In the genomic region with DNA sequence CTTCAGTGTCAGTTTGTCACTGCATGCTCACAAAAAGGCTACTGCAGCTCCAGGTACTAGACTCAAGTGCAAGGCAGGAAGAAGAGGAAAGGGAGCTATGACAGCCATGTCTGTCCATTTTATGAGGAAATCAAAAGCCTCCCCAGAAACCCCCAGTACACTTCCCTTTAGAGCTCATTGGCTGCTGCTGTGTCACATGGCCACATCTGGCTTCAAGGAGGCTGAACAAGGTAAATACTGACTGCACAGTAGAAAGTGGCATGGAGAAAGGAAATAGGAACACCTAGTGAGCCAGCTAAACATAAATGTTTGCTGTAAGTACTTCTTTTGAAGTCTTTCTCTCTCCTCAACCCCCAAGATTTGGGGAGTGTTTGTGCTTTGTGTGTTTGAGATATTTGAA, we compare ENCODE assay signal across 26 cellular contexts.
DNase-seq lines count a peak whose midpoint lies in the region; ATAC-seq, FAIRE-seq and TF ChIP-seq lines count a peak whose summit lies in the region.
"Had no signal": no experiment of that assay in that cellular context is flagged by ENCODE, and none has a peak within 500 bp of the region (broad histone marks: within the 10 kb centered on the region; RNA-seq: fewer than 3 reads in every experiment).

No MANE protein-coding gene starts in this region.

- no peak for TF ChIP-seq EP300 in SK-N-SH (IDR thresholded peaks at IDR 0.05; ENCODE audit: borderline replicate concordance in 1 of 2, low read depth in 1 of 2, low read length in 1 of 2)
- no peak for TF ChIP-seq EP300 in K562 (IDR thresholded peaks at IDR 0.05; ENCODE audit: low read length)

- intact Hi-C loops in K562 (cut with micrococcal nuclease), result loop anchor here (10.0 kb wide), 1 partner anchor 175 kb away; no protein-coding TSS in a partner anchor

- no peak for DNase-seq in SK-N-SH
- peak; percentile 22 for DNase-seq in NAMALWA (ENCODE audit: low spot score)
- DNase-seq in K562 (ENCODE audit: extremely low read depth in 1 of 4, low spot score in 3 of 4), result no peak
- DNase-seq in AG20443 (ENCODE audit: low spot score), result no peak
- no peak for DNase-seq in HAP-1 (ENCODE audit: low spot score in 2 of 2)
- no peak for DNase-seq in GM19239 (ENCODE audit: insufficient read length, low spot score)
- DNase-seq: AML-193; C1 segment of cervical spinal cord; CD4-positive, alpha-beta memory T cell; COR-L47; GF-D8; KBM-7; MM.1S; NCI-H1092; NCI-H1417 treated with DMSO at 0.1 percent for 48 hours; NCI-H1694 treated with DMSO at 0.1 percent for 48 hours; NCI-H2107; NCI-H446 treated with DMSO at 0.1 percent for 48 hours; NCI-H526 treated with DMSO at 0.1 percent for 48 hours; SHP77; SW 1271 had no signal

- TF ChIP-seq POLR2A in K562 (conservative IDR thresholded peaks at IDR 0.05), result no peak

- H4K20me1 ChIP-seq in SK-N-SH (ENCODE audit: insufficient read depth), result no peaks in the 10 kb centered on the region
- H4K20me1 ChIP-seq in K562 (replicated peaks; ENCODE audit: control insufficient read depth, insufficient read depth, low read length), result peaks cover 5% of the 10 kb centered on the region; the same call in 1 of the 2 replicates

- FAIRE-seq in K562 (lab: Jason Lieb, UNC) (no peak), GM19239 (lab: Jason Lieb, UNC) (no peak)
- FAIRE-seq: A204.1, GM12891 had no signal

- H3K4me3 ChIP-seq in SK-N-SH (ENCODE audit: low read depth in 2 of 2, low read length in 1 of 2), result no peak overlapping the region
- no peak overlapping the region for H3K4me3 ChIP-seq in K562
- no peak overlapping the region for H3K4me3 ChIP-seq in HAP-1

- H3F3A ChIP-seq in SK-N-SH (replicated peaks; ENCODE audit: insufficient read depth), result peaks cover 14% of the 10 kb centered on the region

- H3K27ac ChIP-seq in SK-N-SH (ENCODE audit: low read depth in 2 of 2, low read length in 1 of 2) (peak overlapping the region; percentile 25 to 97; a peak in 3 of 4 replicates), K562 (ENCODE audit: extremely low read depth, low read depth, low read length) (no peak overlapping the region)
- H3K27ac ChIP-seq: RWPE1 had no signal

- TF ChIP-seq RAD21 in SK-N-SH (IDR thresholded peaks at IDR 0.05; ENCODE audit: low read length), result no peak
- TF ChIP-seq RAD21 in K562 (CRISPR knock-in tag; conservative IDR thresholded peaks at IDR 0.05 in 1 of 2, IDR thresholded peaks at IDR 0.05 in 1 of 2), result no peak

- POLR2A ChIA-PET in SK-N-SH (lab: Yijun Ruan, JAX), result no interaction called here
- POLR2A ChIA-PET in K562 (lab: Yijun Ruan, JAX), result interaction anchor here (0.7 to 1.7 kb wide), 2 partner anchors 30 to 485 kb away, joined by 3 read pairs; no protein-coding TSS in a partner anchor

- TF ChIP-seq CTCF in SK-N-SH (IDR thresholded peaks at IDR 0.05) (no peak), K562 (IDR thresholded peaks at IDR 0.05 in 2 of 3, conservative IDR thresholded peaks at IDR 0.05 in 1 of 3; ENCODE audit: insufficient read depth in 2 of 3, low read depth in 1 of 3, low read length in 3 of 3) (no peak)

- H3K79me2 ChIP-seq in SK-N-SH (ENCODE audit: insufficient read depth) (no peaks in the 10 kb centered on the region), K562 (ENCODE audit: control insufficient read depth, insufficient read depth, low read length) (no peaks in the 10 kb centered on the region)

- H3K9me1 ChIP-seq in K562 (ENCODE audit: control insufficient read depth, insufficient read depth, low read length), result no peaks in the 10 kb centered on the region

- CTCF ChIA-PET in SK-N-SH (lab: Yijun Ruan, JAX) (interaction anchor here (1.0 to 2.5 kb wide), 5 partner anchors 30 to 528 kb away, joined by 3 to 14 read pairs (median 4); no protein-coding TSS in a partner anchor), K562 (lab: Yijun Ruan, JAX; ENCODE audit: low intra/inter-chr PET ratio) (no interaction called here)

- H3K27me3 ChIP-seq in SK-N-SH (ENCODE audit: insufficient read depth) (no peaks in the 10 kb centered on the region), K562 (ENCODE audit: control insufficient read depth in 2 of 2, insufficient read depth in 2 of 2, low read length in 2 of 2) (no peaks in the 10 kb centered on the region; a peak in 1 of 5 replicates), HAP-1 (ENCODE audit: low read depth) (peaks cover 16% of the 10 kb centered on the region)

- H3K36me3 ChIP-seq in SK-N-SH (replicated peaks in 1 of 2; ENCODE audit: control insufficient read depth in 1 of 2, insufficient read depth in 2 of 2, low read length in 1 of 2) (no peaks in the 10 kb centered on the region), K562 (ENCODE audit: control insufficient read depth, insufficient read depth, low read length) (no peaks in the 10 kb centered on the region), HAP-1 (replicated peaks) (no peaks in the 10 kb centered on the region)

- H3K9ac ChIP-seq in SK-N-SH (no peak overlapping the region), K562 (ENCODE audit: insufficient read depth in 1 of 2, low read depth in 2 of 2, low read length in 2 of 2) (no peak overlapping the region)

- no peak overlapping the region for H3K4me2 ChIP-seq in SK-N-SH
- H3K4me2 ChIP-seq in K562 (ENCODE audit: insufficient read depth, low read length), result no peak overlapping the region

- H3K4me1 ChIP-seq in SK-N-SH (ENCODE audit: control insufficient read depth in 1 of 2, insufficient read depth in 2 of 2, low read depth in 1 of 2, low read length in 1 of 2) (peaks cover 0 to 35% of the 10 kb centered on the region in 2 experiments; a peak in 2 of 4 replicates), K562 (replicated peaks in 1 of 2; ENCODE audit: control insufficient read depth in 2 of 2, insufficient read depth in 2 of 2, low read length in 2 of 2) (no peaks in the 10 kb centered on the region), HAP-1 (peaks cover 9% of the 10 kb centered on the region)

- H2AFZ ChIP-seq in SK-N-SH (ENCODE audit: low read depth), result no peak overlapping the region
- no peak overlapping the region for H2AFZ ChIP-seq in K562 (ENCODE audit: low read depth, low read length)

- H3K9me3 ChIP-seq in SK-N-SH (no peaks in the 10 kb centered on the region), K562 (replicated peaks; ENCODE audit: control insufficient read depth, insufficient read depth, low read depth, low read length) (no peaks in the 10 kb centered on the region), HAP-1 (no peaks in the 10 kb centered on the region)

- in situ Hi-C loops in K562 (cut with MboI), result no loop called here
- in situ Hi-C loops in HAP-1 (cut with MboI; ENCODE audit: low sequenced_read_pairs), result no loop called here

- BruUV-seq in K562 (replicated peaks; lab: Mats Ljungman, UMichigan), result no TSS peak

- H3K9me2 ChIP-seq in SK-N-SH, result no peaks in the 10 kb centered on the region

- no peak for ATAC-seq in SK-N-SH treated with all-trans-retinoic acid at 6 μM for 48 hours
- no peak for ATAC-seq in K562
- ATAC-seq: Panc1 had no signal

TF ChIP-seq in SK-N-SH, 30 proteins besides CTCF, POLR2A, EP300 and RAD21 (continues in another document):
- TF ChIP-seq, protein P1, sequence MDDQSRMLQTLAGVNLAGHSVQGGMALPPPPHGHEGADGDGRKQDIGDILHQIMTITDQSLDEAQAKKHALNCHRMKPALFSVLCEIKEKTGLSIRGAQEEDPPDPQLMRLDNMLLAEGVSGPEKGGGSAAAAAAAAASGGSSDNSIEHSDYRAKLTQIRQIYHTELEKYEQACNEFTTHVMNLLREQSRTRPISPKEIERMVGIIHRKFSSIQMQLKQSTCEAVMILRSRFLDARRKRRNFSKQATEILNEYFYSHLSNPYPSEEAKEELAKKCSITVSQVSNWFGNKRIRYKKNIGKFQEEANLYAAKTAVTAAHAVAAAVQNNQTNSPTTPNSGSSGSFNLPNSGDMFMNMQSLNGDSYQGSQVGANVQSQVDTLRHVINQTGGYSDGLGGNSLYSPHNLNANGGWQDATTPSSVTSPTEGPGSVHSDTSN (IDR thresholded peaks at IDR 0.05), result no peak
- TF ChIP-seq MXI1 (IDR thresholded peaks at IDR 0.05; ENCODE audit: low read depth, low read length) (no peak), TCF12 (IDR thresholded peaks at IDR 0.05) (no peak), RXRA (IDR thresholded peaks at IDR 0.05; ENCODE audit: borderline replicate concordance, low read depth) (no peak), FOXM1 (IDR thresholded peaks at IDR 0.05; ENCODE audit: low read depth) (no peak), SMC3 (IDR thresholded peaks at IDR 0.05; ENCODE audit: low read depth, low read length) (no peak)

TF ChIP-seq in SK-N-SH treated with all-trans-retinoic acid at 6 μM for 48 hours, 23 proteins besides CTCF, POLR2A, EP300 and RAD21:
- TF ChIP-seq SNAI2 (CRISPR knock-in tag; IDR thresholded peaks at IDR 0.05), result no peak
- no peak for TF ChIP-seq ZFP3 (CRISPR knock-in tag; IDR thresholded peaks at IDR 0.05)
- no peak for TF ChIP-seq ZNF70 (CRISPR knock-in tag; IDR thresholded peaks at IDR 0.05)
- TF ChIP-seq ISL1 (CRISPR knock-in tag; IDR thresholded peaks at IDR 0.05), result no peak
- no peak for TF ChIP-seq ESRRG (CRISPR knock-in tag; IDR thresholded peaks at IDR 0.05)
- TF ChIP-seq RARB (CRISPR knock-in tag; IDR thresholded peaks at IDR 0.05), result no peak
TF ChIP-seq in SK-N-SH treated with all-trans-retinoic acid at 6 μM for 48 hours: peak in this region for 0.

TF ChIP-seq in K562, 482 proteins besides CTCF, POLR2A, EP300 and RAD21 (continues in another document):
- TF ChIP-seq ZNF263 (CRISPR knock-in tag; IDR thresholded peaks at IDR 0.05; ENCODE audit: borderline replicate concordance), result no peak
- TF ChIP-seq, protein P2, sequence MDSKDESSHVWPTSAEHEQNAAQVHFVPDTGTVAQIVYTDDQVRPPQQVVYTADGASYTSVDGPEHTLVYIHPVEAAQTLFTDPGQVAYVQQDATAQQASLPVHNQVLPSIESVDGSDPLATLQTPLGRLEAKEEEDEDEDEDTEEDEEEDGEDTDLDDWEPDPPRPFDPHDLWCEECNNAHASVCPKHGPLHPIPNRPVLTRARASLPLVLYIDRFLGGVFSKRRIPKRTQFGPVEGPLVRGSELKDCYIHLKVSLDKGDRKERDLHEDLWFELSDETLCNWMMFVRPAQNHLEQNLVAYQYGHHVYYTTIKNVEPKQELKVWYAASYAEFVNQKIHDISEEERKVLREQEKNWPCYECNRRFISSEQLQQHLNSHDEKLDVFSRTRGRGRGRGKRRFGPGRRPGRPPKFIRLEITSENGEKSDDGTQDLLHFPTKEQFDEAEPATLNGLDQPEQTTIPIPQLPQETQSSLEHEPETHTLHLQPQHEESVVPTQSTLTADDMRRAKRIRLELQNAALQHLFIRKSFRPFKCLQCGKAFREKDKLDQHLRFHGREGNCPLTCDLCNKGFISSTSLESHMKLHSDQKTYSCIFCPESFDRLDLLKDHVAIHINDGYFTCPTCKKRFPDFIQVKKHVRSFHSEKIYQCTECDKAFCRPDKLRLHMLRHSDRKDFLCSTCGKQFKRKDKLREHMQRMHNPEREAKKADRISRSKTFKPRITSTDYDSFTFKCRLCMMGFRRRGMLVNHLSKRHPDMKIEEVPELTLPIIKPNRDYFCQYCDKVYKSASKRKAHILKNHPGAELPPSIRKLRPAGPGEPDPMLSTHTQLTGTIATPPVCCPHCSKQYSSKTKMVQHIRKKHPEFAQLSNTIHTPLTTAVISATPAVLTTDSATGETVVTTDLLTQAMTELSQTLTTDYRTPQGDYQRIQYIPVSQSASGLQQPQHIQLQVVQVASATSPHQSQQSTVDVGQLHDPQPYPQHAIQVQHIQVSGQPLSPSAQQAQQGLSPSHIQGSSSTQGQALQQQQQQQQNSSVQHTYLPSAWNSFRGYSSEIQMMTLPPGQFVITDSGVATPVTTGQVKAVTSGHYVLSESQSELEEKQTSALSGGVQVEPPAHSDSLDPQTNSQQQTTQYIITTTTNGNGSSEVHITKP (IDR thresholded peaks at IDR 0.05; ENCODE audit: partially characterized antibody), result no peak

Comparison
In these comparisons a context has a peak if more than half of its experiments do, and no peak if none do; other contexts are left out.
1. Of the 27 proteins assayed by ChIP-seq in both K562 and SK-N-SH: peak only in K562: USF2; only in SK-N-SH: none; in both: none; in neither: 26.